In genomic region chr2:20189299-20189931, GRCh38 we compare ENCODE assay signal across 1 cellular context.
A peak's percentile ranks its signal among the peaks of the same experiment; 100 is the strongest.
TF ChIP-seq lines count a peak whose summit lies in the region.

No MANE protein-coding gene starts in this region.

TF ChIP-seq in K562, 482 proteins besides CTCF, POLR2A, EP300 and RAD21:
- TF ChIP-seq ZFP36 (IDR thresholded peaks at IDR 0.05; ENCODE audit: low read depth, low read length, partially characterized antibody) = peak; percentile 68
- TF ChIP-seq SAFB2 (IDR thresholded peaks at IDR 0.05; ENCODE audit: borderline replicate concordance, low read depth, low read length, severe bottlenecking) = no peak
- no peak for TF ChIP-seq SPI1 (IDR thresholded peaks at IDR 0.05; ENCODE audit: borderline replicate concordance, low read depth, low read length)
